In the genomic region with DNA sequence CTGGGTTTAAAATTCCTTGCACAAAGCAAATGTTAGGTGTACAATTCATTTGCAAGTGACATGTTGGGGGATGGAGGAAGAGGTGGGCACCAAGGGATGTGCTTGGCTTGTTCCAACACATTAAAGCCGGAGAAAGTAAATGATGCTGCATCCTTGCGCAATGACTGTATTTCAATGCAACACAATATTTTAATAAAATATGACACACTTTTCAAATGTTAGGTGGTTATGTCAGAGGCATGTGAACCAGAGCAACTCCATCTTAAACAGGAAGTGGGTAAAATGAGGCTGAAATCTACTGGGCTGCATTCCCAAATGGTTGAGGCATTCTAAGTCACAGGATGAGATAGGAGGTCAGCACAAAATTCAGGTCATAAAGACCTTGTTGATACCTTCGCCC, we compare ENCODE assay signal across 1 cellular context.
TF ChIP-seq lines count a peak whose summit lies in the region.

No MANE protein-coding gene starts in this region.

TF ChIP-seq in K562, 482 proteins besides CTCF, POLR2A, EP300 and RAD21 (continued from another document):
- TF ChIP-seq, protein P1, sequence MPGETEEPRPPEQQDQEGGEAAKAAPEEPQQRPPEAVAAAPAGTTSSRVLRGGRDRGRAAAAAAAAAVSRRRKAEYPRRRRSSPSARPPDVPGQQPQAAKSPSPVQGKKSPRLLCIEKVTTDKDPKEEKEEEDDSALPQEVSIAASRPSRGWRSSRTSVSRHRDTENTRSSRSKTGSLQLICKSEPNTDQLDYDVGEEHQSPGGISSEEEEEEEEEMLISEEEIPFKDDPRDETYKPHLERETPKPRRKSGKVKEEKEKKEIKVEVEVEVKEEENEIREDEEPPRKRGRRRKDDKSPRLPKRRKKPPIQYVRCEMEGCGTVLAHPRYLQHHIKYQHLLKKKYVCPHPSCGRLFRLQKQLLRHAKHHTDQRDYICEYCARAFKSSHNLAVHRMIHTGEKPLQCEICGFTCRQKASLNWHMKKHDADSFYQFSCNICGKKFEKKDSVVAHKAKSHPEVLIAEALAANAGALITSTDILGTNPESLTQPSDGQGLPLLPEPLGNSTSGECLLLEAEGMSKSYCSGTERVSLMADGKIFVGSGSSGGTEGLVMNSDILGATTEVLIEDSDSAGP (CRISPR knock-in tag; IDR thresholded peaks at IDR 0.05) = no peak
- TF ChIP-seq XRCC4 (IDR thresholded peaks at IDR 0.05; ENCODE audit: extremely low read depth, insufficient read depth, insufficient read length) (no peak), TAF1 (IDR thresholded peaks at IDR 0.05; ENCODE audit: control insufficient read depth, extremely low read depth, insufficient read depth, low read length, severe bottlenecking) (no peak), SREBF1 (IDR thresholded peaks at IDR 0.05; ENCODE audit: borderline replicate concordance, low read depth, low read length) (no peak), ETV5 (CRISPR knock-in tag; IDR thresholded peaks at IDR 0.05; ENCODE audit: low read depth) (no peak), HNRNPL (IDR thresholded peaks at IDR 0.05; ENCODE audit: low read depth, low read length) (no peak), DMBX1 (CRISPR knock-in tag; IDR thresholded peaks at IDR 0.05; ENCODE audit: borderline replicate concordance) (peak; percentile 90), ETV1 (tag; conservative IDR thresholded peaks at IDR 0.05; ENCODE audit: low read depth) (no peak), SMAD2 (IDR thresholded peaks at IDR 0.05; ENCODE audit: low read depth, low read length) (no peak), SLC30A9 (CRISPR knock-in tag; IDR thresholded peaks at IDR 0.05) (no peak), LARP7 (IDR thresholded peaks at IDR 0.05) (no peak), ZNF583 (CRISPR knock-in tag; IDR thresholded peaks at IDR 0.05) (no peak), HMGN3 (IDR thresholded peaks at IDR 0.05; ENCODE audit: borderline replicate concordance, extremely low read depth, insufficient read length, low read depth, low read length) (no peak), ZNF165 (CRISPR knock-in tag; IDR thresholded peaks at IDR 0.05; ENCODE audit: borderline replicate concordance) (no peak), PHF8 (IDR thresholded peaks at IDR 0.05; ENCODE audit: borderline replicate concordance, low read length) (no peak), ZNF445 (CRISPR knock-in tag; IDR thresholded peaks at IDR 0.05; ENCODE audit: low read depth) (no peak), DDX20 (tag; IDR thresholded peaks at IDR 0.05; ENCODE audit: low read depth) (0 out of 2 replicates have a peak, but pooled peaks have one; percentile 19), FOXJ2 (tag; IDR thresholded peaks at IDR 0.05) (no peak), CEBPG (CRISPR knock-in tag; IDR thresholded peaks at IDR 0.05) (no peak), CEBPG (tag; conservative IDR thresholded peaks at IDR 0.05 in 1 of 2, IDR thresholded peaks at IDR 0.05 in 1 of 2) (0 out of 4 replicates have a peak, but pooled peaks of 1 of the 2 experiments have one; percentile 14), PTTG1 (tag; IDR thresholded peaks at IDR 0.05; ENCODE audit: low read depth) (peak; percentile 62; the same call in 1 of the 2 replicates), NR4A1 (CRISPR knock-in tag; IDR thresholded peaks at IDR 0.05) (no peak), NR4A1 (tag; IDR thresholded peaks at IDR 0.05) (0 out of 2 replicates have a peak, but pooled peaks have one; percentile 26), HNRNPUL1 (IDR thresholded peaks at IDR 0.05; ENCODE audit: low read length) (no peak), CEBPB (tag; IDR thresholded peaks at IDR 0.05) (peak; percentile 59; the same call in 1 of the 2 replicates)
- TF ChIP-seq, protein P2, sequence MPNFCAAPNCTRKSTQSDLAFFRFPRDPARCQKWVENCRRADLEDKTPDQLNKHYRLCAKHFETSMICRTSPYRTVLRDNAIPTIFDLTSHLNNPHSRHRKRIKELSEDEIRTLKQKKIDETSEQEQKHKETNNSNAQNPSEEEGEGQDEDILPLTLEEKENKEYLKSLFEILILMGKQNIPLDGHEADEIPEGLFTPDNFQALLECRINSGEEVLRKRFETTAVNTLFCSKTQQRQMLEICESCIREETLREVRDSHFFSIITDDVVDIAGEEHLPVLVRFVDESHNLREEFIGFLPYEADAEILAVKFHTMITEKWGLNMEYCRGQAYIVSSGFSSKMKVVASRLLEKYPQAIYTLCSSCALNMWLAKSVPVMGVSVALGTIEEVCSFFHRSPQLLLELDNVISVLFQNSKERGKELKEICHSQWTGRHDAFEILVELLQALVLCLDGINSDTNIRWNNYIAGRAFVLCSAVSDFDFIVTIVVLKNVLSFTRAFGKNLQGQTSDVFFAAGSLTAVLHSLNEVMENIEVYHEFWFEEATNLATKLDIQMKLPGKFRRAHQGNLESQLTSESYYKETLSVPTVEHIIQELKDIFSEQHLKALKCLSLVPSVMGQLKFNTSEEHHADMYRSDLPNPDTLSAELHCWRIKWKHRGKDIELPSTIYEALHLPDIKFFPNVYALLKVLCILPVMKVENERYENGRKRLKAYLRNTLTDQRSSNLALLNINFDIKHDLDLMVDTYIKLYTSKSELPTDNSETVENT (CRISPR knock-in tag; IDR thresholded peaks at IDR 0.05) = no peak
- TF ChIP-seq, protein P3, sequence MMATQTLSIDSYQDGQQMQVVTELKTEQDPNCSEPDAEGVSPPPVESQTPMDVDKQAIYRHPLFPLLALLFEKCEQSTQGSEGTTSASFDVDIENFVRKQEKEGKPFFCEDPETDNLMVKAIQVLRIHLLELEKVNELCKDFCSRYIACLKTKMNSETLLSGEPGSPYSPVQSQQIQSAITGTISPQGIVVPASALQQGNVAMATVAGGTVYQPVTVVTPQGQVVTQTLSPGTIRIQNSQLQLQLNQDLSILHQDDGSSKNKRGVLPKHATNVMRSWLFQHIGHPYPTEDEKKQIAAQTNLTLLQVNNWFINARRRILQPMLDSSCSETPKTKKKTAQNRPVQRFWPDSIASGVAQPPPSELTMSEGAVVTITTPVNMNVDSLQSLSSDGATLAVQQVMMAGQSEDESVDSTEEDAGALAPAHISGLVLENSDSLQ (IDR thresholded peaks at IDR 0.05) = no peak
TF ChIP-seq in K562: peak in this region for 6.
